28 cellular contexts compared by ENCODE assay signal in genomic region chr22:42951093-42951710, GRCh38.
A peak's percentile ranks its signal among the peaks of the same experiment; 100 is the strongest.
DNase-seq lines count a peak whose midpoint lies in the region; ATAC-seq and TF ChIP-seq lines count a peak whose summit lies in the region.
"Had no signal": no experiment of that assay in that cellular context is flagged by ENCODE, and none has a peak within 500 bp of the region (broad histone marks: within the 10 kb centered on the region; RNA-seq: fewer than 3 reads in every experiment).

No MANE protein-coding gene starts in this region.

- POLR2A ChIA-PET in WTC11 (lab: Charles Lee), result no interaction called here

- H3K4me1 ChIP-seq in esophagus muscularis mucosa, result peaks cover 50 to 88% (median 87%) of the 10 kb centered on the region in 4 donors
- H3K4me1 ChIP-seq in BE2C, result peaks cover 6% of the 10 kb centered on the region

- TF ChIP-seq EP300 in esophagus muscularis mucosa (IDR thresholded peaks at IDR 0.05), result no peak

- H3K36me3 Mint-ChIP-seq in WTC11, result peaks cover 8% of the 10 kb centered on the region
- H3K36me3 Mint-ChIP-seq in osteocyte (ENCODE audit: unreplicated experiment), result peaks cover 2% of the 10 kb centered on the region

- H3K4me3 Mint-ChIP-seq in WTC11 (no peak overlapping the region), osteocyte (ENCODE audit: unreplicated experiment) (no peak overlapping the region)
- H3K4me3 Mint-ChIP-seq: activated T-cell treated with anti-CD3 and anti-CD28 coated beads, Interleukin-2, amount 50 U/mL, for 4 hours; T-helper 2 cell treated with Interferon-gamma antibody and Interleukin-4, amounts not matched to agents 5 μg/mL and 100 μg/mL, for 36 hours had no signal

- H3K4me3 ChIP-seq in esophagus muscularis mucosa (no peak overlapping the region), MG63 (no peak overlapping the region), BE2C (ENCODE audit: low read depth, low read length) (no peak overlapping the region)
- H3K4me3 ChIP-seq: BLaER1, heart right ventricle, PC-9, upper lobe of left lung had no signal

- CTCF ChIA-PET in WTC11 (lab: Charles Lee), result interaction anchor here (1.3 kb wide), 1 partner anchor 49 kb away, joined by 5 read pairs; no protein-coding TSS in a partner anchor

- H3K27ac ChIP-seq in esophagus muscularis mucosa (replicated peaks in 1 of 4), result peak overlapping the region; percentile 65 to 95 (median 83)
- H3K27ac ChIP-seq: BLaER1, brain microvascular endothelial cell, PC-9, upper lobe of left lung had no signal

- no peak; the same call in 1 of the 2 replicates for ATAC-seq in WTC11
- ATAC-seq in HG03159 (IDR thresholded peaks at IDR 0.05; ENCODE audit: unreplicated experiment), result no peak
- ATAC-seq: activated T-cell treated with anti-CD3 and anti-CD28 coated beads, Interleukin-2, amount 50 U/mL, for 4 hours; left colon had no signal

- H3K27me3 ChIP-seq in esophagus muscularis mucosa (no peaks in the 10 kb centered on the region), MG63 (no peaks in the 10 kb centered on the region), BE2C (no peaks in the 10 kb centered on the region)
- H3K27me3 ChIP-seq: BLaER1, brain microvascular endothelial cell, heart right ventricle, upper lobe of left lung had no signal

- H3K9me3 ChIP-seq in esophagus muscularis mucosa, result no peaks in the 10 kb centered on the region
- no peaks in the 10 kb centered on the region for H3K9me3 ChIP-seq in MG63
- H3K9me3 ChIP-seq in BE2C, result no peaks in the 10 kb centered on the region
- H3K9me3 ChIP-seq: heart right ventricle, upper lobe of left lung had no signal

- DNase-seq in ELF-1 (ENCODE audit: low read depth, low spot score) (peak; percentile 53), WTC11 (ENCODE audit: low spot score) (no peak), esophagus muscularis mucosa (ENCODE audit: extremely low spot score) (no peak), osteocyte (ENCODE audit: extremely low spot score, unreplicated experiment) (no peak), MG63 (no peak), BE2C (no peak), NCI-H524 (lab: John Stamatoyannopoulos, UW) (no peak)
- DNase-seq: ACHN; activated CD4-positive, alpha-beta T cell treated with anti-CD3 and anti-CD28 coated beads for 48 hours; activated naive CD4-positive, alpha-beta T cell; activated T-cell treated with anti-CD3 and anti-CD28 coated beads, Interleukin-2, amount 50 U/mL, for 4 hours; brain microvascular endothelial cell; effector memory CD4-positive, alpha-beta T cell; foreskin fibroblast; GF-D8; heart right ventricle; Kasumi-1; left colon; MV-4-11; NCI-H146; NCI-H510A treated with DMSO at 0.1 percent for 48 hours; occipital lobe; SHP77; upper lobe of left lung had no signal

- intact Hi-C loops in esophagus muscularis mucosa (cut with DNase I), result no loop called here

- TF ChIP-seq POLR2A in esophagus muscularis mucosa (IDR thresholded peaks at IDR 0.05; ENCODE audit: low read depth), result no peak

- WGBS in esophagus muscularis mucosa, result 64% methylated on average over 13 of the region's 13 CpGs

- H3K36me3 ChIP-seq in esophagus muscularis mucosa (no peaks in the 10 kb centered on the region), MG63 (no peaks in the 10 kb centered on the region), BE2C (peaks cover 4% of the 10 kb centered on the region; the same call in 1 of the 2 replicates)
- H3K36me3 ChIP-seq: upper lobe of left lung had no signal

- no peaks in the 10 kb centered on the region for H3K27me3 Mint-ChIP-seq in WTC11 (ENCODE audit: low read depth)
- H3K27me3 Mint-ChIP-seq in osteocyte (ENCODE audit: unreplicated experiment), result no peaks in the 10 kb centered on the region

- H3K27ac Mint-ChIP-seq in WTC11 (peak overlapping the region; percentile 75), osteocyte (ENCODE audit: unreplicated experiment) (peak overlapping the region; percentile 15)
- H3K27ac Mint-ChIP-seq: T-helper 2 cell treated with Interferon-gamma antibody and Interleukin-4, amounts not matched to agents 5 μg/mL and 100 μg/mL, for 36 hours had no signal

- H3K4me1 Mint-ChIP-seq in WTC11, result peaks cover 61% of the 10 kb centered on the region
- H3K4me1 Mint-ChIP-seq in osteocyte (ENCODE audit: unreplicated experiment), result peaks cover 49% of the 10 kb centered on the region

- peaks cover 8% of the 10 kb centered on the region for H3K9me3 Mint-ChIP-seq in WTC11
- peaks cover 6% of the 10 kb centered on the region for H3K9me3 Mint-ChIP-seq in osteocyte (ENCODE audit: unreplicated experiment)
- H3K9me3 Mint-ChIP-seq: activated T-cell treated with anti-CD3 and anti-CD28 coated beads, Interleukin-2, amount 50 U/mL, for 4 hours; T-helper 2 cell treated with Interferon-gamma antibody and Interleukin-4, amounts not matched to agents 5 μg/mL and 100 μg/mL, for 36 hours had no signal

- TF ChIP-seq CTCF in WTC11 (IDR thresholded peaks at IDR 0.05) (no peak), esophagus muscularis mucosa (IDR thresholded peaks at IDR 0.05) (no peak), osteocyte (IDR thresholded peaks at IDR 0.05) (no peak), BE2C (IDR thresholded peaks at IDR 0.05; ENCODE audit: low read depth, low read length) (no peak)

TF ChIP-seq in WTC11, 78 proteins besides CTCF, POLR2A, EP300 and RAD21:
- TF ChIP-seq CREB1 (CRISPR knock-in tag; IDR thresholded peaks at IDR 0.05) (no peak), NFE2L1 (CRISPR knock-in tag; IDR thresholded peaks at IDR 0.05) (no peak), NFATC4 (CRISPR knock-in tag; IDR thresholded peaks at IDR 0.05) (no peak), ATF2 (CRISPR knock-in tag; IDR thresholded peaks at IDR 0.05; ENCODE audit: borderline replicate concordance, low read depth) (no peak), EMX1 (CRISPR knock-in tag; IDR thresholded peaks at IDR 0.05) (no peak), ZNF671 (CRISPR knock-in tag; IDR thresholded peaks at IDR 0.05) (no peak), ERG (CRISPR knock-in tag; IDR thresholded peaks at IDR 0.05) (no peak), HMGA2 (CRISPR knock-in tag; IDR thresholded peaks at IDR 0.05) (no peak), ZNF396 (CRISPR knock-in tag; IDR thresholded peaks at IDR 0.05; ENCODE audit: borderline replicate concordance) (no peak), ZNF416 (CRISPR knock-in tag; IDR thresholded peaks at IDR 0.05) (no peak), GABPB1 (CRISPR knock-in tag; IDR thresholded peaks at IDR 0.05) (no peak), FOXJ3 (CRISPR knock-in tag; IDR thresholded peaks at IDR 0.05; ENCODE audit: borderline replicate concordance) (no peak), FOXP1 (CRISPR knock-in tag; IDR thresholded peaks at IDR 0.05; ENCODE audit: borderline replicate concordance) (no peak)
- TF ChIP-seq, protein P1, sequence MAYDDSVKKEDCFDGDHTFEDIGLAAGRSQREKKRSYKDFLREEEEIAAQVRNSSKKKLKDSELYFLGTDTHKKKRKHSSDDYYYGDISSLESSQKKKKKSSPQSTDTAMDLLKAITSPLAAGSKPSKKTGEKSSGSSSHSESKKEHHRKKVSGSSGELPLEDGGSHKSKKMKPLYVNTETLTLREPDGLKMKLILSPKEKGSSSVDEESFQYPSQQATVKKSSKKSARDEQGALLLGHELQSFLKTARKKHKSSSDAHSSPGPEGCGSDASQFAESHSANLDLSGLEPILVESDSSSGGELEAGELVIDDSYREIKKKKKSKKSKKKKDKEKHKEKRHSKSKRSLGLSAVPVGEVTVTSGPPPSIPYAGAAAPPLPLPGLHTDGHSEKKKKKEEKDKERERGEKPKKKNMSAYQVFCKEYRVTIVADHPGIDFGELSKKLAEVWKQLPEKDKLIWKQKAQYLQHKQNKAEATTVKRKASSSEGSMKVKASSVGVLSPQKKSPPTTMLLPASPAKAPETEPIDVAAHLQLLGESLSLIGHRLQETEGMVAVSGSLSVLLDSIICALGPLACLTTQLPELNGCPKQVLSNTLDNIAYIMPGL (CRISPR knock-in tag; IDR thresholded peaks at IDR 0.05), result no peak
- TF ChIP-seq, protein P2, sequence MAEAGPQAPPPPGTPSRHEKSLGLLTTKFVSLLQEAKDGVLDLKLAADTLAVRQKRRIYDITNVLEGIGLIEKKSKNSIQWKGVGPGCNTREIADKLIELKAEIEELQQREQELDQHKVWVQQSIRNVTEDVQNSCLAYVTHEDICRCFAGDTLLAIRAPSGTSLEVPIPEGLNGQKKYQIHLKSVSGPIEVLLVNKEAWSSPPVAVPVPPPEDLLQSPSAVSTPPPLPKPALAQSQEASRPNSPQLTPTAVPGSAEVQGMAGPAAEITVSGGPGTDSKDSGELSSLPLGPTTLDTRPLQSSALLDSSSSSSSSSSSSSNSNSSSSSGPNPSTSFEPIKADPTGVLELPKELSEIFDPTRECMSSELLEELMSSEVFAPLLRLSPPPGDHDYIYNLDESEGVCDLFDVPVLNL (CRISPR knock-in tag; IDR thresholded peaks at IDR 0.05; ENCODE audit: borderline replicate concordance, low read depth), result no peak
